In genomic region chr3:36906504-36907149, GRCh38 we compare ENCODE assay signal across 11 cellular contexts. TPM values are rescaled to one million over a fixed set of nuclear protein-coding genes. Genes with fewer than 3 reads are reported as not detected.
DNase-seq lines count a peak whose midpoint lies in the region; ATAC-seq lines count a peak whose summit lies in the region.
"Had no signal": no experiment of that assay in that cellular context is flagged by ENCODE, and none has a peak within 500 bp of the region (broad histone marks: within the 10 kb centered on the region; RNA-seq: fewer than 3 reads in every experiment).

No MANE protein-coding gene starts in this region.

- peak overlapping the region; percentile 22 for H3K4me3 ChIP-seq in thymus (ENCODE audit: low read length)

- peaks cover 28% of the 10 kb centered on the region for H3K4me1 ChIP-seq in thymus (ENCODE audit: control insufficient read depth, insufficient read depth, low read length)

- H3K27me3 ChIP-seq in thymus (ENCODE audit: control insufficient read depth, insufficient read depth), result no peaks in the 10 kb centered on the region

- no peak for ATAC-seq in HG02588 (IDR thresholded peaks at IDR 0.05; ENCODE audit: unreplicated experiment)
- no peak for ATAC-seq in GM21390 (IDR thresholded peaks at IDR 0.05; ENCODE audit: unreplicated experiment)
- no peak for ATAC-seq in esophagus mucosa

- intact Hi-C loops in activated T-helper 1 cell treated with anti-CD3 and anti-CD28 coated beads, Interleukin-12 subunit alpha, Interleukin-12 subunit beta, Interleukin-2, Interleukin-4 antibody, amounts not matched to agents 30 ng/mL and 10 ng/mL and 1 ng/mL, durations not matched to agents 14 hours and 24 hours and 36 hours (cut with micrococcal nuclease), result no loop called here

- H3K4me1 Mint-ChIP-seq in activated naive CD4-positive, alpha-beta T cell treated with anti-CD3 and anti-CD28 coated beads, Interleukin-2, amount 10 ng/mL, durations not matched to agents 7 days and 5 days, result peaks cover 68% of the 10 kb centered on the region
- H3K4me1 Mint-ChIP-seq in activated T-helper 1 cell treated with anti-CD3 and anti-CD28 coated beads, Interleukin-12 subunit alpha, Interleukin-12 subunit beta, Interleukin-2, Interleukin-4 antibody, amounts not matched to agents 30 ng/mL and 10 ng/mL and 1 ng/mL, durations not matched to agents 14 hours and 24 hours and 36 hours (ENCODE audit: low read depth), result peaks cover 53% of the 10 kb centered on the region

- H3K36me3 ChIP-seq in thymus (ENCODE audit: control insufficient read depth, insufficient read depth), result peaks cover 15% of the 10 kb centered on the region

- 7% methylated on average over 2 of the region's 2 CpGs for WGBS in thymus

- H3K27ac ChIP-seq in thymus (ENCODE audit: low read depth), result peak overlapping the region; percentile 74

- CTCF ChIA-PET in activated naive CD4-positive, alpha-beta T cell treated with anti-CD3 and anti-CD28 coated beads, Interleukin-2, amount 10 ng/mL, durations not matched to agents 7 days and 5 days (lab: Charles Lee), result interaction anchor here (0.6 to 8.1 kb wide), 8 partner anchors 8 to 380 kb away, joined by 3 to 78 read pairs (median 4); no protein-coding TSS in a partner anchor

- peak; percentile 28 for DNase-seq in activated naive CD4-positive, alpha-beta T cell treated with anti-CD3 and anti-CD28 coated beads, Interleukin-2, amount 10 ng/mL, durations not matched to agents 7 days and 5 days
- DNase-seq in activated naive CD4-positive, alpha-beta T cell treated with Interleukin-2 at 50 U/mL for 16 hours, result no peak
- no peak for DNase-seq in activated T-helper 1 cell treated with anti-CD3 and anti-CD28 coated beads, Interleukin-12 subunit alpha, Interleukin-12 subunit beta, Interleukin-2, Interleukin-4 antibody, amounts not matched to agents 30 ng/mL and 10 ng/mL and 1 ng/mL, durations not matched to agents 14 hours and 24 hours and 36 hours (ENCODE audit: low spot score)
- peak; percentile 40 for DNase-seq in foreskin melanocyte
- DNase-seq: aorta, NCI-H526 had no signal

- H3K4me3 Mint-ChIP-seq in activated naive CD4-positive, alpha-beta T cell treated with anti-CD3 and anti-CD28 coated beads, Interleukin-2, amount 10 ng/mL, durations not matched to agents 7 days and 5 days, result peak overlapping the region; percentile 73
- peak overlapping the region; percentile 69 for H3K4me3 Mint-ChIP-seq in activated T-helper 1 cell treated with anti-CD3 and anti-CD28 coated beads, Interleukin-12 subunit alpha, Interleukin-12 subunit beta, Interleukin-2, Interleukin-4 antibody, amounts not matched to agents 30 ng/mL and 10 ng/mL and 1 ng/mL, durations not matched to agents 14 hours and 24 hours and 36 hours

- H3K9me3 ChIP-seq in thymus (ENCODE audit: control insufficient read depth), result no peaks in the 10 kb centered on the region

- no peaks in the 10 kb centered on the region for H3K27me3 Mint-ChIP-seq in activated naive CD4-positive, alpha-beta T cell treated with anti-CD3 and anti-CD28 coated beads, Interleukin-2, amount 10 ng/mL, durations not matched to agents 7 days and 5 days
- H3K27me3 Mint-ChIP-seq in activated T-helper 1 cell treated with anti-CD3 and anti-CD28 coated beads, Interleukin-12 subunit alpha, Interleukin-12 subunit beta, Interleukin-2, Interleukin-4 antibody, amounts not matched to agents 30 ng/mL and 10 ng/mL and 1 ng/mL, durations not matched to agents 14 hours and 24 hours and 36 hours (ENCODE audit: insufficient read depth), result no peaks in the 10 kb centered on the region
- H3K27me3 Mint-ChIP-seq: progenitor cell of endocrine pancreas had no signal

- H3K27ac Mint-ChIP-seq in activated naive CD4-positive, alpha-beta T cell treated with anti-CD3 and anti-CD28 coated beads, Interleukin-2, amount 10 ng/mL, durations not matched to agents 7 days and 5 days, result peak overlapping the region; percentile 73
- H3K27ac Mint-ChIP-seq in activated T-helper 1 cell treated with anti-CD3 and anti-CD28 coated beads, Interleukin-12 subunit alpha, Interleukin-12 subunit beta, Interleukin-2, Interleukin-4 antibody, amounts not matched to agents 30 ng/mL and 10 ng/mL and 1 ng/mL, durations not matched to agents 14 hours and 24 hours and 36 hours, result peak overlapping the region; percentile 24
- H3K27ac Mint-ChIP-seq: progenitor cell of endocrine pancreas had no signal

- peaks cover 36% of the 10 kb centered on the region for H3K36me3 Mint-ChIP-seq in activated naive CD4-positive, alpha-beta T cell treated with anti-CD3 and anti-CD28 coated beads, Interleukin-2, amount 10 ng/mL, durations not matched to agents 7 days and 5 days
- H3K36me3 Mint-ChIP-seq in activated T-helper 1 cell treated with anti-CD3 and anti-CD28 coated beads, Interleukin-12 subunit alpha, Interleukin-12 subunit beta, Interleukin-2, Interleukin-4 antibody, amounts not matched to agents 30 ng/mL and 10 ng/mL and 1 ng/mL, durations not matched to agents 14 hours and 24 hours and 36 hours (ENCODE audit: low read depth), result peaks cover 19% of the 10 kb centered on the region

- H3K9me3 Mint-ChIP-seq in activated naive CD4-positive, alpha-beta T cell treated with anti-CD3 and anti-CD28 coated beads, Interleukin-2, amount 10 ng/mL, durations not matched to agents 7 days and 5 days, result no peaks in the 10 kb centered on the region
- no peaks in the 10 kb centered on the region for H3K9me3 Mint-ChIP-seq in activated T-helper 1 cell treated with anti-CD3 and anti-CD28 coated beads, Interleukin-12 subunit alpha, Interleukin-12 subunit beta, Interleukin-2, Interleukin-4 antibody, amounts not matched to agents 30 ng/mL and 10 ng/mL and 1 ng/mL, durations not matched to agents 14 hours and 24 hours and 36 hours

RNA-seq across cellular contexts. Expression of gene TRANK1, which starts 38.2 kb away (rescaled TPM):
- total RNA-seq in activated T-helper 1 cell treated with anti-CD3 and anti-CD28 coated beads, Interleukin-12 subunit alpha, Interleukin-12 subunit beta, Interleukin-2, Interleukin-4 antibody, amounts not matched to agents 30 ng/mL and 10 ng/mL and 1 ng/mL, durations not matched to agents 14 hours and 24 hours and 36 hours, result 2.3 and 3.4 TPM in 2 replicates
- 6.8 TPM for polyA plus RNA-seq in thymus
- total RNA-seq in esophagus mucosa, result 4.3 TPM

Comparison
In these comparisons a context has a peak if more than half of its experiments do, and no peak if none do; other contexts are left out.
1. DNase-seq: peak in activated naive CD4-positive, alpha-beta T cell treated with anti-CD3 and anti-CD28 coated beads, Interleukin-2, amount 10 ng/mL, durations not matched to agents 7 days and 5 days (single experiment) and foreskin melanocyte (single experiment); none in activated naive CD4-positive, alpha-beta T cell treated with Interleukin-2 at 50 U/mL for 16 hours (single experiment) and activated T-helper 1 cell treated with anti-CD3 and anti-CD28 coated beads, Interleukin-12 subunit alpha, Interleukin-12 subunit beta, Interleukin-2, Interleukin-4 antibody, amounts not matched to agents 30 ng/mL and 10 ng/mL and 1 ng/mL, durations not matched to agents 14 hours and 24 hours and 36 hours (single experiment).